7 cellular contexts compared by ENCODE assay signal in the genomic region with DNA sequence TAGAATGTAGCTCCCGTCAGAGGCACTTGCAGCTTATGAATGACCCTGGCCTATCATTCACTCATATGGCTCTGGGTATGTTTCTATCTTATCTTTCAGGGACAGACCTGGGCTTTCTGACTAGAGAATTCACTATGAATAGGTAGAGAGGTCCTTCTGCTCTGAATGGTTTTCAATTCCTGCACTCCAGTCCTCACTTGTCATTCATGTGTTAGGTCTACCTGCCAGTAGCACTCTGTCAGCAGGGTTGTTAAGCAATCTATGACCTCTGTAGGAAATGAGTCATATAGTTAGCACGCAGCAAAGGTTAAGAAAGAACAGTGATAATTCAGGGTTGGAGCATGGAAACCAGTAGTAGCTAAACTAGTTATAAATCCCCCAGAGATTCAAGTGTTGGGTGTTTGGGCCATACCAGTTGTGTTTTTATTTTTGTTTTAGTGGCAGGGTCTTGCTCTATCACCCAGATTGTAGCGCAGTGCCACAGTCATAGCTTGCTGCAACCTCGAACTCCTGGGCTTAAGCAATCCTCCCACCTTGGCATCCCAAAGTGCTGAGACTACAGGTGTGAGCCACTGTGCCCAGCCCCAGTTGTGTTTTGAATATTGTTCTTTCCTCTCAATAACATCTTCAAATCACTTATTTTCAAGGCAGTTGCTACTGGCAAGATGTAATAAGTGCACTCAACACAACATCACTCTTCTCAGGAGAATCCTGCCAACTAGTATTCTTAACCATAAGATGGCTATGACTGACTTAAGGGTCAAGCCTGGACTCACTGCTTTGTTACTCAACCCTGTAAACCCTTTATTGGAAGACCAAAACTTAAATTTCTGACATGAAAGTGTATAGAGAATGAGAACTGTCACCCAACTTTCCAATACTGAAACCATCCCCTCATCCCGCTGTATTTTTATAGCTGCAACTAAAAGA. TPM values are rescaled to one million over a fixed set of nuclear protein-coding genes. Genes with fewer than 3 reads are reported as not detected.
DNase-seq lines count a peak whose midpoint lies in the region; ATAC-seq, FAIRE-seq and TF ChIP-seq lines count a peak whose summit lies in the region.

No MANE protein-coding gene starts in this region.

- 50 to 75% methylated on average over 4 to 5 of the region's 5 CpGs for WGBS in esophagus squamous epithelium, 2 donors

- intact Hi-C loops in esophagus squamous epithelium (cut with DNase I): no loop called here

- no peaks in the 10 kb centered on the region for H3K27me3 ChIP-seq in kidney epithelial cell (ENCODE audit: control insufficient read depth, insufficient read depth, low read length)
- no peaks in the 10 kb centered on the region for H3K27me3 ChIP-seq in esophagus squamous epithelium

- no peak for TF ChIP-seq POLR2A in esophagus squamous epithelium (IDR thresholded peaks at IDR 0.05)

- peak; percentile 78 for FAIRE-seq in RCC 7860 (lab: Jason Lieb, UNC)

- H3K9me3 ChIP-seq in esophagus squamous epithelium: no peaks in the 10 kb centered on the region

- H3K36me3 ChIP-seq in kidney epithelial cell (ENCODE audit: control insufficient read depth, insufficient read depth, low read length) (no peaks in the 10 kb centered on the region), esophagus squamous epithelium (peaks cover 0 to 5% (median 0%) of the 10 kb centered on the region in 3 donors)

- H3K27ac ChIP-seq in esophagus squamous epithelium: peak overlapping the region in 1 of 4 donors; percentile 42

- ATAC-seq in GM18867 (IDR thresholded peaks at IDR 0.05; ENCODE audit: unreplicated experiment): peak; percentile 94
- peak; percentile 89 for ATAC-seq in HG02623 (IDR thresholded peaks at IDR 0.05; ENCODE audit: unreplicated experiment)
- no peak for ATAC-seq in left lobe of liver

- peak; percentile 49 for DNase-seq in RCC 7860 (ENCODE audit: low spot score)
- DNase-seq in kidney epithelial cell (ENCODE audit: low read depth): peak; percentile 43
- DNase-seq in retina: no peak
- DNase-seq in esophagus squamous epithelium (lab: John Stamatoyannopoulos, UW): no peak
- no peak for DNase-seq in left lobe of liver (ENCODE audit: low spot score)

- no peak for TF ChIP-seq CTCF in kidney epithelial cell (IDR thresholded peaks at IDR 0.05; ENCODE audit: insufficient read depth, low read length, poor library complexity, severe bottlenecking)
- TF ChIP-seq CTCF in esophagus squamous epithelium (IDR thresholded peaks at IDR 0.05): no peak

- H3K4me3 ChIP-seq in kidney epithelial cell (ENCODE audit: low read depth, low read length) (no peak overlapping the region), esophagus squamous epithelium (no peak overlapping the region)

- H3K4me1 ChIP-seq in esophagus squamous epithelium: peaks cover 0 to 11% (median 0%) of the 10 kb centered on the region in 3 donors

RNA-seq across cellular contexts. Expression of a gene that starts 25.1 kb away (rescaled TPM):
- total RNA-seq in kidney epithelial cell (not detected in 2 replicates), esophagus squamous epithelium (not detected), left lobe of liver (not detected)

RNA-seq across cellular contexts. Expression of a gene that starts 57.3 kb away (rescaled TPM):
- total RNA-seq in kidney epithelial cell (14.2 and 20.2 TPM in 2 replicates), esophagus squamous epithelium (10 to 100 TPM; 10.5 to 21.0 (median 12.7) TPM), left lobe of liver (9.7 TPM)

Comparison
In these comparisons a context has a peak if more than half of its experiments do, and no peak if none do; other contexts are left out.
1. DNase-seq: peak in RCC 7860 (single experiment) and kidney epithelial cell (single experiment); none in retina (single experiment), esophagus squamous epithelium (single experiment) and left lobe of liver (single experiment).